30 cellular contexts compared by ENCODE assay signal in genomic region chr5:154517781-154518437, GRCh38. TPM values are rescaled to one million over a fixed set of nuclear protein-coding genes. Genes with fewer than 3 reads are reported as not detected.
"Had no signal": no experiment of that assay in that cellular context is flagged by ENCODE, and none has a peak within 500 bp of the region (broad histone marks: within the 10 kb centered on the region; RNA-seq: fewer than 3 reads in every experiment).

No MANE protein-coding gene starts in this region.

- H3K9me3 ChIP-seq: gastrocnemius medialis, left lung, ovary, stomach, thyroid gland had no signal

- H3K4me1 ChIP-seq: left lung had no signal

- DNase-seq: cerebellar nuclear complex; dorsolateral prefrontal cortex; effector CD4-positive, alpha-beta T cell; foreskin fibroblast; gastrocnemius medialis; head of caudate nucleus; kidney; left lung; mesenchymal stem cell; natural killer cell; occipital lobe; ovary; stimulated activated CD4-positive, alpha-beta T cell treated with anti-CD3 and anti-CD28 coated beads, Interleukin-2, amount 100 ng/mL, for 24 hours; stimulated activated CD4-positive, alpha-beta T cell treated with anti-CD3 and anti-CD28 coated beads, Interleukin-4, amount 100 ng/mL, for 24 hours; stimulated activated naive CD4-positive, alpha-beta T cell treated with Interleukin-2 at 50 U/mL for 16 hours; stomach; thyroid gland had no signal

- H3K27ac ChIP-seq: dorsolateral prefrontal cortex, gastrocnemius medialis, left lung, ovary, stomach, thyroid gland had no signal

- H3K36me3 ChIP-seq: gastrocnemius medialis, left lung, ovary, stomach, thyroid gland had no signal

- H3K4me2 ChIP-seq: smooth muscle cell had no signal

- H3K4me3 ChIP-seq: dorsolateral prefrontal cortex, gastrocnemius medialis, left lung, ovary, smooth muscle cell, stomach, thyroid gland had no signal

- FAIRE-seq: colon, kidney, urothelium cell line had no signal

- ATAC-seq: esophagus mucosa; gastrocnemius medialis; left lung; natural killer cell; sciatic nerve; stimulated activated effector memory CD8-positive, alpha-beta T cell treated with anti-CD3 and anti-CD28 coated beads, Interleukin-12 subunit alpha, Interleukin-12 subunit beta, amount 100 ng/mL, for 72 hours had no signal

- H3K27me3 ChIP-seq: ovary, thyroid gland had no signal

RNA-seq across cellular contexts. Expression of gene HAND1, which starts 39.9 kb away (rescaled TPM):
- total RNA-seq: esophagus mucosa, gastrocnemius medialis, glomerular endothelial cell, kidney, left lung, lower leg skin, lung microvascular endothelial cell, mononuclear cell, natural killer cell, occipital lobe, ovary, sciatic nerve, subcutaneous adipose tissue, temporal lobe, thyroid gland had no signal
- polyA plus RNA-seq: neural cell, ovary, stomach had no signal
